ENCODE assay signal across 23 cellular contexts in genomic region chr6:165880721-165881120, GRCh38.
DNase-seq lines count a peak whose midpoint lies in the region; ATAC-seq and TF ChIP-seq lines count a peak whose summit lies in the region.
"Had no signal": no experiment of that assay in that cellular context is flagged by ENCODE, and none has a peak within 500 bp of the region (broad histone marks: within the 10 kb centered on the region; RNA-seq: fewer than 3 reads in every experiment).

No MANE protein-coding gene starts in this region.

- intact Hi-C loops in left cardiac atrium (cut with DNase I) = no loop called here
- intact Hi-C loops in esophagus muscularis mucosa (cut with DNase I) = no loop called here

- TF ChIP-seq CTCF in right atrium auricular region (IDR thresholded peaks at IDR 0.05) = no peak
- TF ChIP-seq CTCF in esophagus muscularis mucosa (IDR thresholded peaks at IDR 0.05) = no peak
- no peak for TF ChIP-seq CTCF in fibroblast of the aortic adventitia (IDR thresholded peaks at IDR 0.05; ENCODE audit: insufficient read depth, low read length)

- H3K36me3 ChIP-seq in right atrium auricular region = no peaks in the 10 kb centered on the region
- H3K36me3 ChIP-seq in esophagus muscularis mucosa = no peaks in the 10 kb centered on the region
- H3K36me3 ChIP-seq: BLaER1, SJSA1 had no signal

- 31% methylated on average over 2 of the region's 2 CpGs for WGBS in esophagus muscularis mucosa

- H3K27ac ChIP-seq in right atrium auricular region (no peak overlapping the region), esophagus muscularis mucosa (replicated peaks in 1 of 4) (peak overlapping the region in 1 of 4 donors; percentile 35)
- H3K27ac ChIP-seq: 22Rv1, BLaER1, SJSA1 had no signal

- TF ChIP-seq POLR2A in esophagus muscularis mucosa (IDR thresholded peaks at IDR 0.05; ENCODE audit: low read depth) = no peak

- no peaks in the 10 kb centered on the region for H3K4me1 ChIP-seq in right atrium auricular region
- H3K4me1 ChIP-seq in esophagus muscularis mucosa = peaks cover 9 to 44% (median 36%) of the 10 kb centered on the region in 4 donors
- H3K4me1 ChIP-seq: BLaER1 had no signal

- DNase-seq in right atrium auricular region (ENCODE audit: low spot score) = peak; percentile 28
- no peak for DNase-seq in left cardiac atrium
- DNase-seq in esophagus muscularis mucosa (ENCODE audit: extremely low spot score) = peak; percentile 39
- DNase-seq in fibroblast of the aortic adventitia (ENCODE audit: low read depth) = peak; percentile 86
- DNase-seq in activated CD4-positive, alpha-beta T cell treated with anti-CD3 and anti-CD28 coated beads for 48 hours = no peak
- no peak for DNase-seq in RPMI8226
- DNase-seq: CD4-positive, CD25-positive, alpha-beta regulatory T cell; H7; KG1; NCI-H1092; NCI-H1436; NCI-H187 treated with DMSO at 0.1 percent for 48 hours; NCI-H446 treated with DMSO at 0.1 percent for 48 hours; NCI-H526; NCI-H82; NK-92 treated with Interleukin-12 subunit alpha and Interleukin-12 subunit beta, amount 100 ng/mL, for 24 hours; PC-3; Right ventricle myocardium superior had no signal

- H3K27me3 ChIP-seq in right atrium auricular region (no peaks in the 10 kb centered on the region), esophagus muscularis mucosa (no peaks in the 10 kb centered on the region)
- H3K27me3 ChIP-seq: BLaER1 had no signal

- ATAC-seq in left cardiac atrium = no peak
- ATAC-seq in HG03139 (IDR thresholded peaks at IDR 0.05; ENCODE audit: unreplicated experiment) = no peak
- ATAC-seq in HG03175 (IDR thresholded peaks at IDR 0.05; ENCODE audit: unreplicated experiment) = no peak
- ATAC-seq: PC-3 had no signal

- no peak overlapping the region for H3K4me3 ChIP-seq in right atrium auricular region
- no peak overlapping the region for H3K4me3 ChIP-seq in esophagus muscularis mucosa
- H3K4me3 ChIP-seq in fibroblast of the aortic adventitia (ENCODE audit: low read depth, low read length) = no peak overlapping the region
- H3K4me3 ChIP-seq: BLaER1, SJSA1 had no signal

- H3K9me3 ChIP-seq in right atrium auricular region = peaks cover 0 to 11% of the 10 kb centered on the region in 2 donors
- H3K9me3 ChIP-seq in esophagus muscularis mucosa = no peaks in the 10 kb centered on the region
- H3K9me3 ChIP-seq: BLaER1, SJSA1 had no signal

- TF ChIP-seq EP300 in esophagus muscularis mucosa (IDR thresholded peaks at IDR 0.05) = no peak

Comparison
In these comparisons a context has a peak if more than half of its experiments do, and no peak if none do; other contexts are left out.
1. DNase-seq: peak in right atrium auricular region (single experiment), esophagus muscularis mucosa (single experiment) and fibroblast of the aortic adventitia (single experiment); none in left cardiac atrium (single experiment), activated CD4-positive, alpha-beta T cell treated with anti-CD3 and anti-CD28 coated beads for 48 hours (single experiment) and RPMI8226 (single experiment).